19 cellular contexts compared by ENCODE assay signal in genomic region chr17:4248504-4249277, GRCh38. TPM values are rescaled to one million over a fixed set of nuclear protein-coding genes. Genes with fewer than 3 reads are reported as not detected.
A peak's percentile ranks its signal among the peaks of the same experiment; 100 is the strongest.
DNase-seq lines count a peak whose midpoint lies in the region; ATAC-seq, FAIRE-seq and TF ChIP-seq lines count a peak whose summit lies in the region.
"Had no signal": no experiment of that assay in that cellular context is flagged by ENCODE, and none has a peak within 500 bp of the region (broad histone marks: within the 10 kb centered on the region; RNA-seq: fewer than 3 reads in every experiment).

No MANE protein-coding gene starts in this region.

- peaks cover 6% of the 10 kb centered on the region for H3K79me1 ChIP-seq in trophoblast cell (ENCODE audit: low read length)

- H3K4me1 Mint-ChIP-seq in T-helper 17 cell: peaks cover 49% of the 10 kb centered on the region

- POLR2A ChIA-PET in A549 (lab: Yijun Ruan, JAX): no interaction called here

- no peak for TF ChIP-seq EP300 in A549 (IDR thresholded peaks at IDR 0.05)
- TF ChIP-seq EP300 in esophagus muscularis mucosa (IDR thresholded peaks at IDR 0.05): no peak

- DNase-seq in A549 (ENCODE audit: low read depth in 1 of 2, low spot score in 1 of 2): no peak
- no peak for DNase-seq in T-helper 17 cell
- DNase-seq in esophagus muscularis mucosa (ENCODE audit: extremely low spot score): no peak
- peak in 1 of 2 donors; percentile 61 for DNase-seq in trophoblast cell
- DNase-seq in GM12892 (ENCODE audit: insufficient read length): no peak
- no peak for DNase-seq in activated CD8-positive, alpha-beta memory T cell treated with anti-CD3 and anti-CD28 coated beads for 24 hours
- DNase-seq in RPMI8226: no peak
- DNase-seq: activated CD4-positive, alpha-beta T cell treated with anti-CD3 and anti-CD28 coated beads for 1 hour; activated CD8-positive, alpha-beta memory T cell treated with anti-CD3 and anti-CD28 coated beads, Interleukin-2, amount 50 U/mL, for 48 hours; activated naive CD4-positive, alpha-beta T cell treated with anti-CD3 and anti-CD28 coated beads, Interleukin-2, amount 50 U/mL, for 16 hours; effector CD4-positive, alpha-beta T cell; NCI-H2081 treated with DMSO at 0.1 percent for 48 hours; stimulated activated CD4-positive, alpha-beta T cell treated with anti-CD3 and anti-CD28 coated beads, Interleukin-4, amount 100 ng/mL, for 24 hours had no signal

- H3K27ac Mint-ChIP-seq in T-helper 17 cell: peak overlapping the region; percentile 61

- H4K8ac ChIP-seq in trophoblast cell (ENCODE audit: low read depth, low read length): no peak overlapping the region

- TF ChIP-seq CTCF in A549 (IDR thresholded peaks at IDR 0.05): no peak
- TF ChIP-seq CTCF in esophagus muscularis mucosa (IDR thresholded peaks at IDR 0.05): no peak

- H3K4me3 ChIP-seq in A549: no peak overlapping the region
- no peak overlapping the region for H3K4me3 ChIP-seq in esophagus muscularis mucosa
- H3K4me3 ChIP-seq in trophoblast cell (ENCODE audit: low read depth, low read length): no peak overlapping the region
- H3K4me3 ChIP-seq: GM12878, HAP-1 had no signal

- H3K27ac ChIP-seq in A549 (no peak overlapping the region), esophagus muscularis mucosa (replicated peaks in 1 of 4) (peak overlapping the region; percentile 3 to 40 (median 28)), trophoblast cell (ENCODE audit: low read depth, low read length) (peak overlapping the region; percentile 32)

- H3K4me2 ChIP-seq in A549 (no peak overlapping the region), trophoblast cell (ENCODE audit: low read length) (no peak overlapping the region)

- no peak for TF ChIP-seq RAD21 in A549 (conservative IDR thresholded peaks at IDR 0.05 in 1 of 2, IDR thresholded peaks at IDR 0.05 in 1 of 2)

- peaks cover 0 to 9% (median 0%) of the 10 kb centered on the region in 4 donors for H3K36me3 ChIP-seq in esophagus muscularis mucosa
- H3K36me3 ChIP-seq in trophoblast cell (ENCODE audit: control insufficient read depth in 1 of 2, insufficient read depth in 2 of 2, low read length in 2 of 2): peaks cover 0 to 3% of the 10 kb centered on the region in 2 experiments

- FAIRE-seq in A549 (lab: Jason Lieb, UNC) (no peak), GM12892 (lab: Jason Lieb, UNC) (no peak)
- FAIRE-seq: bronchial epithelial cell, urothelium cell line had no signal

- H4K91ac ChIP-seq in trophoblast cell (ENCODE audit: low read depth, low read length): peak overlapping the region; percentile 8

- H3K18ac ChIP-seq in trophoblast cell (ENCODE audit: low read length): no peak overlapping the region

- H4K12ac ChIP-seq in trophoblast cell (ENCODE audit: low read depth, low read length): no peak overlapping the region

- no peak overlapping the region for H3K9ac ChIP-seq in trophoblast cell (ENCODE audit: low read length)

- H3K9me3 ChIP-seq in A549 (no peaks in the 10 kb centered on the region), T-helper 17 cell (ENCODE audit: control insufficient read depth, low read length, poor library complexity, severe bottlenecking) (no peaks in the 10 kb centered on the region), esophagus muscularis mucosa (no peaks in the 10 kb centered on the region), trophoblast cell (ENCODE audit: insufficient read depth, low read depth, low read length) (no peaks in the 10 kb centered on the region)
- H3K9me3 ChIP-seq: HAP-1 had no signal

- no peak overlapping the region for H3K14ac ChIP-seq in trophoblast cell (ENCODE audit: low read length)

- peak overlapping the region; percentile 21 for H2BK5ac ChIP-seq in trophoblast cell (ENCODE audit: low read depth, low read length, poor library complexity)

- H3K79me2 ChIP-seq in trophoblast cell (ENCODE audit: control insufficient read depth, insufficient read depth, low read length, poor library complexity): peaks cover 9% of the 10 kb centered on the region

- H3K4me3 Mint-ChIP-seq in T-helper 17 cell: no peak overlapping the region

- no peak overlapping the region for H2BK12ac ChIP-seq in trophoblast cell (ENCODE audit: low read length)

- intact Hi-C loops in esophagus muscularis mucosa (cut with DNase I): no loop called here

- H3K36me3 Mint-ChIP-seq in T-helper 17 cell (ENCODE audit: low read depth): peaks cover 9% of the 10 kb centered on the region

- H2BK120ac ChIP-seq in trophoblast cell (ENCODE audit: insufficient read depth, low read length, poor library complexity): no peak overlapping the region

- WGBS in A549 (ENCODE audit: missing lambda C conversion rate): 96% methylated on average over 7 of the region's 7 CpGs
- 87% methylated on average over 7 of the region's 7 CpGs for WGBS in esophagus muscularis mucosa
- WGBS in trophoblast cell (ENCODE audit: extremely low coverage, insufficient coverage, insufficient read length): no CpG with 5 or more reads among the region's 7 CpGs

- no peaks in the 10 kb centered on the region for H3K27me3 Mint-ChIP-seq in T-helper 17 cell

- H2AFZ ChIP-seq in trophoblast cell (ENCODE audit: insufficient read depth, low read length, poor library complexity): no peak overlapping the region

- no peak for TF ChIP-seq POLR2A in A549 (IDR thresholded peaks at IDR 0.05; ENCODE audit: low read length)
- TF ChIP-seq POLR2A in esophagus muscularis mucosa (IDR thresholded peaks at IDR 0.05; ENCODE audit: low read depth): no peak
- no peak for TF ChIP-seq POLR2A in GM12892 (IDR thresholded peaks at IDR 0.05; ENCODE audit: low read depth, low read length)

- CTCF ChIA-PET in A549 (lab: Yijun Ruan, JAX): interaction anchor here (0.5 to 9.1 kb wide), 18 partner anchors 9 to 160 kb away, joined by 3 to 119 read pairs (median 6); partner anchors contain the start of gene ANKFY1

- H3K4me1 ChIP-seq in A549: peaks cover 11% of the 10 kb centered on the region; the same call in 2 of the 3 replicates
- peaks cover 40 to 83% (median 64%) of the 10 kb centered on the region in 4 donors for H3K4me1 ChIP-seq in esophagus muscularis mucosa
- peaks cover 16 to 17% of the 10 kb centered on the region in 2 experiments for H3K4me1 ChIP-seq in trophoblast cell (ENCODE audit: control insufficient read depth in 1 of 2, insufficient read depth in 2 of 2, low read length in 2 of 2)

- H3K27me3 ChIP-seq in esophagus muscularis mucosa: no peaks in the 10 kb centered on the region
- H3K27me3 ChIP-seq in trophoblast cell (ENCODE audit: insufficient read depth, low read length): no peaks in the 10 kb centered on the region

- H3K4ac ChIP-seq in trophoblast cell (ENCODE audit: low read depth, low read length): no peak overlapping the region

- ATAC-seq in A549: no peak
- no peak for ATAC-seq in T-helper 17 cell
- ATAC-seq in GM19324 (IDR thresholded peaks at IDR 0.05; ENCODE audit: low FRiP score, unreplicated experiment): no peak
- ATAC-seq: sciatic nerve had no signal

- H3K23ac ChIP-seq in trophoblast cell (ENCODE audit: low read length): no peak overlapping the region

- no peak overlapping the region for H2AK5ac ChIP-seq in trophoblast cell (ENCODE audit: low read length)

TF ChIP-seq in A549, 52 proteins besides CTCF, POLR2A, EP300 and RAD21:
- TF ChIP-seq ZC3H11A (IDR thresholded peaks at IDR 0.05): no peak
- no peak for TF ChIP-seq ESRRA (IDR thresholded peaks at IDR 0.05; ENCODE audit: borderline replicate concordance, low read length)
- TF ChIP-seq HOXB5 (CRISPR knock-in tag; IDR thresholded peaks at IDR 0.05): no peak
- TF ChIP-seq MAFK (IDR thresholded peaks at IDR 0.05; ENCODE audit: partially characterized antibody): peak; percentile 55
- TF ChIP-seq FOSL2 (IDR thresholded peaks at IDR 0.05): no peak
- TF ChIP-seq FOSL2 (CRISPR knock-in tag; IDR thresholded peaks at IDR 0.05): no peak
- no peak for TF ChIP-seq TP53 (CRISPR knock-in tag; IDR thresholded peaks at IDR 0.05)
- TF ChIP-seq MAX (IDR thresholded peaks at IDR 0.05): no peak
- TF ChIP-seq GATA3 (IDR thresholded peaks at IDR 0.05; ENCODE audit: borderline replicate concordance): no peak
TF ChIP-seq in A549: peak in this region for 1.

RNA-seq across cellular contexts. Expression of gene ANKFY1, which starts 15.1 kb away (rescaled TPM):
- polyA plus RNA-seq in A549 (2011; rRNA removed) (51.7 and 63.3 TPM in 2 replicates), A549 (2017; fragmentation: RNase III; extraction: RNeasy Plus Mini Kit Qiagen cat#74134 plus additional on column Dnase treatment) (28.5 to 31.5 TPM (median 29.3 TPM) in 3 replicates)
- polyA plus RNA-seq in A549 (2012; cell fraction: cytosol; rRNA removed): 29.2 and 33.0 TPM in 2 replicates
- 85.9 and 87.2 TPM in 2 replicates for polyA plus RNA-seq in A549 (2012; cell fraction: nucleus; rRNA removed)
- polyA minus RNA-seq in A549 (2011; rRNA and poly(A)+ RNA removed): 93.7 and 114 TPM in 2 replicates
- total RNA-seq in T-helper 17 cell (10 to 100 TPM; 51.2 to 54.0 TPM), esophagus muscularis mucosa (10 to 100 TPM; 28.2 to 41.0 (median 36.7) TPM)
- 20.7 and 20.8 TPM in 2 replicates for polyA plus RNA-seq in trophoblast cell (2013)
- 17.2 TPM for polyA plus RNA-seq in GM12892 (2012; ENCODE audit: missing spikeins)

Comparison
In these comparisons a context has a peak if more than half of its experiments do, and no peak if none do; other contexts are left out.
1. H3K27ac ChIP-seq: peak in esophagus muscularis mucosa (4 of 4) and trophoblast cell (single experiment); none in A549 (0 of 2).